Comparison of ENCODE assay signal across 1 cellular context in the genomic region with DNA sequence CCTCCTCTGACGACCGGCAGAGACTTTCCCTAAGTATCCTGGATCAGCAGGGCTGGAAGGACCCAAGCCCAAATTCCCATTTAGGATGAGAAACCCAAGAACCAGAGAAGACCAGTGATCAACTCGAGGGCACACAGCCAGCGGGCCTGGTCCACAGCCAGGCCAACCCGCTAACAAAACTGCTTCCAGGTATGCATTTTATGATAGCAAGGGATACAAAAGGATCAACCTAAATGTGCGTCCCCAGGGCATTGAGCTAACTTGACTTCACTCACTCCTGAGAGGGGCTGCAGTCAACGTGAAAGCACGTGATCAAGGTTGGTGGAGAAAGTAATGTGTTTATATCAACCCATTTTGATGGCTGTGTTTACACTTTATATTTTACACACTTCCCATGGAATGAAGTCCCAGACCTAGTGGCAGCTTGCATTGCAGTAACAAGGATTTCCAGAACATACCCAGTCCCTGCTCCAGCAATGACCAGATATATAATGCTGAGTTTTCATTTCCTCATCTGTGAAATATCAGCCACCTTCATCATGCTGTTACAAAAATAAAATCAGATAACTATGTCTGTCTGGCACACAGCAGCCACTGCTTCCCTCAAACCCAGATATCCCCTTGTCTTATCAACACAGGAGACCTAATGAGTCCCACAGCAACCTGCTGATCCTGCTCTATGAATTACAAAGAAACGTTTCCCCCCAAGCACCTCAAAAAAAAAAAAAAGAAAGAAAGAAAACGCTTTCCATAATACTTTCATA.
TF ChIP-seq lines count a peak whose summit lies in the region.

No MANE protein-coding gene starts in this region.

TF ChIP-seq in SK-N-SH, 30 proteins besides CTCF, POLR2A, EP300 and RAD21 (continued from another document):
- TF ChIP-seq, protein P1, sequence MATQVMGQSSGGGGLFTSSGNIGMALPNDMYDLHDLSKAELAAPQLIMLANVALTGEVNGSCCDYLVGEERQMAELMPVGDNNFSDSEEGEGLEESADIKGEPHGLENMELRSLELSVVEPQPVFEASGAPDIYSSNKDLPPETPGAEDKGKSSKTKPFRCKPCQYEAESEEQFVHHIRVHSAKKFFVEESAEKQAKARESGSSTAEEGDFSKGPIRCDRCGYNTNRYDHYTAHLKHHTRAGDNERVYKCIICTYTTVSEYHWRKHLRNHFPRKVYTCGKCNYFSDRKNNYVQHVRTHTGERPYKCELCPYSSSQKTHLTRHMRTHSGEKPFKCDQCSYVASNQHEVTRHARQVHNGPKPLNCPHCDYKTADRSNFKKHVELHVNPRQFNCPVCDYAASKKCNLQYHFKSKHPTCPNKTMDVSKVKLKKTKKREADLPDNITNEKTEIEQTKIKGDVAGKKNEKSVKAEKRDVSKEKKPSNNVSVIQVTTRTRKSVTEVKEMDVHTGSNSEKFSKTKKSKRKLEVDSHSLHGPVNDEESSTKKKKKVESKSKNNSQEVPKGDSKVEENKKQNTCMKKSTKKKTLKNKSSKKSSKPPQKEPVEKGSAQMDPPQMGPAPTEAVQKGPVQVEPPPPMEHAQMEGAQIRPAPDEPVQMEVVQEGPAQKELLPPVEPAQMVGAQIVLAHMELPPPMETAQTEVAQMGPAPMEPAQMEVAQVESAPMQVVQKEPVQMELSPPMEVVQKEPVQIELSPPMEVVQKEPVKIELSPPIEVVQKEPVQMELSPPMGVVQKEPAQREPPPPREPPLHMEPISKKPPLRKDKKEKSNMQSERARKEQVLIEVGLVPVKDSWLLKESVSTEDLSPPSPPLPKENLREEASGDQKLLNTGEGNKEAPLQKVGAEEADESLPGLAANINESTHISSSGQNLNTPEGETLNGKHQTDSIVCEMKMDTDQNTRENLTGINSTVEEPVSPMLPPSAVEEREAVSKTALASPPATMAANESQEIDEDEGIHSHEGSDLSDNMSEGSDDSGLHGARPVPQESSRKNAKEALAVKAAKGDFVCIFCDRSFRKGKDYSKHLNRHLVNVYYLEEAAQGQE (IDR thresholded peaks at IDR 0.05; ENCODE audit: low read depth, low read length): no peak
- TF ChIP-seq GATA2 (CRISPR knock-in tag; IDR thresholded peaks at IDR 0.05) (peak; percentile 97), POLR2AphosphoS5 (IDR thresholded peaks at IDR 0.05; ENCODE audit: low read depth, low read length) (no peak), JUND (IDR thresholded peaks at IDR 0.05) (no peak), NFIC (IDR thresholded peaks at IDR 0.05; ENCODE audit: borderline replicate concordance) (no peak), RFX5 (IDR thresholded peaks at IDR 0.05; ENCODE audit: low read length) (no peak), TEAD4 (IDR thresholded peaks at IDR 0.05; ENCODE audit: borderline replicate concordance, insufficient read depth) (no peak), MXI1 (IDR thresholded peaks at IDR 0.05; ENCODE audit: low read depth, low read length) (peak; percentile 23; the same call in 1 of the 2 replicates), GABPA (IDR thresholded peaks at IDR 0.05; ENCODE audit: low read depth) (no peak), ELF1 (IDR thresholded peaks at IDR 0.05) (no peak), MEF2A (IDR thresholded peaks at IDR 0.05; ENCODE audit: borderline replicate concordance, low read depth) (no peak)
- TF ChIP-seq, protein P2, sequence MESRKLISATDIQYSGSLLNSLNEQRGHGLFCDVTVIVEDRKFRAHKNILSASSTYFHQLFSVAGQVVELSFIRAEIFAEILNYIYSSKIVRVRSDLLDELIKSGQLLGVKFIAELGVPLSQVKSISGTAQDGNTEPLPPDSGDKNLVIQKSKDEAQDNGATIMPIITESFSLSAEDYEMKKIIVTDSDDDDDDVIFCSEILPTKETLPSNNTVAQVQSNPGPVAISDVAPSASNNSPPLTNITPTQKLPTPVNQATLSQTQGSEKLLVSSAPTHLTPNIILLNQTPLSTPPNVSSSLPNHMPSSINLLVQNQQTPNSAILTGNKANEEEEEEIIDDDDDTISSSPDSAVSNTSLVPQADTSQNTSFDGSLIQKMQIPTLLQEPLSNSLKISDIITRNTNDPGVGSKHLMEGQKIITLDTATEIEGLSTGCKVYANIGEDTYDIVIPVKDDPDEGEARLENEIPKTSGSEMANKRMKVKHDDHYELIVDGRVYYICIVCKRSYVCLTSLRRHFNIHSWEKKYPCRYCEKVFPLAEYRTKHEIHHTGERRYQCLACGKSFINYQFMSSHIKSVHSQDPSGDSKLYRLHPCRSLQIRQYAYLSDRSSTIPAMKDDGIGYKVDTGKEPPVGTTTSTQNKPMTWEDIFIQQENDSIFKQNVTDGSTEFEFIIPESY (IDR thresholded peaks at IDR 0.05; ENCODE audit: borderline replicate concordance, low read depth): no peak
- TF ChIP-seq, protein P3, sequence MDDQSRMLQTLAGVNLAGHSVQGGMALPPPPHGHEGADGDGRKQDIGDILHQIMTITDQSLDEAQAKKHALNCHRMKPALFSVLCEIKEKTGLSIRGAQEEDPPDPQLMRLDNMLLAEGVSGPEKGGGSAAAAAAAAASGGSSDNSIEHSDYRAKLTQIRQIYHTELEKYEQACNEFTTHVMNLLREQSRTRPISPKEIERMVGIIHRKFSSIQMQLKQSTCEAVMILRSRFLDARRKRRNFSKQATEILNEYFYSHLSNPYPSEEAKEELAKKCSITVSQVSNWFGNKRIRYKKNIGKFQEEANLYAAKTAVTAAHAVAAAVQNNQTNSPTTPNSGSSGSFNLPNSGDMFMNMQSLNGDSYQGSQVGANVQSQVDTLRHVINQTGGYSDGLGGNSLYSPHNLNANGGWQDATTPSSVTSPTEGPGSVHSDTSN (IDR thresholded peaks at IDR 0.05): no peak
- TF ChIP-seq, protein P4, sequence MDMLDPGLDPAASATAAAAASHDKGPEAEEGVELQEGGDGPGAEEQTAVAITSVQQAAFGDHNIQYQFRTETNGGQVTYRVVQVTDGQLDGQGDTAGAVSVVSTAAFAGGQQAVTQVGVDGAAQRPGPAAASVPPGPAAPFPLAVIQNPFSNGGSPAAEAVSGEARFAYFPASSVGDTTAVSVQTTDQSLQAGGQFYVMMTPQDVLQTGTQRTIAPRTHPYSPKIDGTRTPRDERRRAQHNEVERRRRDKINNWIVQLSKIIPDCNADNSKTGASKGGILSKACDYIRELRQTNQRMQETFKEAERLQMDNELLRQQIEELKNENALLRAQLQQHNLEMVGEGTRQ (IDR thresholded peaks at IDR 0.05; ENCODE audit: borderline replicate concordance, low read depth, low read length): no peak
